Comparison of ENCODE assay signal across 24 cellular contexts in genomic region chr14:22176930-22177329, GRCh38.
A peak's percentile ranks its signal among the peaks of the same experiment; 100 is the strongest.
DNase-seq lines count a peak whose midpoint lies in the region; ATAC-seq, FAIRE-seq and TF ChIP-seq lines count a peak whose summit lies in the region.
"Had no signal": no experiment of that assay in that cellular context is flagged by ENCODE, and none has a peak within 500 bp of the region (broad histone marks: within the 10 kb centered on the region; RNA-seq: fewer than 3 reads in every experiment).

No MANE protein-coding gene starts in this region.

- POLR2A ChIA-PET in activated CD8-positive, alpha-beta T cell treated with anti-CD3 and anti-CD28 coated beads for 36 hours (lab: Charles Lee): interaction anchor here (0.6 kb wide), 1 partner anchor 819 kb away, joined by 3 read pairs; no protein-coding TSS in a partner anchor

- H3K36me3 Mint-ChIP-seq in activated CD8-positive, alpha-beta memory T cell treated with anti-CD3 and anti-CD28 coated beads, Interleukin-2, amount 10 ng/mL, durations not matched to agents 7 days and 5 days: no peaks in the 10 kb centered on the region
- peaks cover 1% of the 10 kb centered on the region for H3K36me3 Mint-ChIP-seq in activated CD8-positive, alpha-beta T cell treated with anti-CD3 and anti-CD28 coated beads for 36 hours (ENCODE audit: low read depth)

- intact Hi-C loops in activated CD8-positive, alpha-beta T cell treated with anti-CD3 and anti-CD28 coated beads for 36 hours (cut with micrococcal nuclease): no loop called here

- H3K27me3 Mint-ChIP-seq in activated CD8-positive, alpha-beta memory T cell treated with anti-CD3 and anti-CD28 coated beads, Interleukin-2, amount 10 ng/mL, durations not matched to agents 7 days and 5 days: no peaks in the 10 kb centered on the region
- no peaks in the 10 kb centered on the region for H3K27me3 Mint-ChIP-seq in activated CD8-positive, alpha-beta T cell treated with anti-CD3 and anti-CD28 coated beads for 36 hours
- H3K27me3 Mint-ChIP-seq: CD4-positive, alpha-beta T cell had no signal

- H3K4me1 Mint-ChIP-seq in activated CD8-positive, alpha-beta memory T cell treated with anti-CD3 and anti-CD28 coated beads, Interleukin-2, amount 10 ng/mL, durations not matched to agents 7 days and 5 days: peaks cover 10% of the 10 kb centered on the region
- H3K4me1 Mint-ChIP-seq in activated CD8-positive, alpha-beta T cell treated with anti-CD3 and anti-CD28 coated beads for 36 hours (ENCODE audit: low read depth): peaks cover 14% of the 10 kb centered on the region
- H3K4me1 Mint-ChIP-seq: nephron had no signal

- no peak for ATAC-seq in activated CD8-positive, alpha-beta memory T cell treated with anti-CD3 and anti-CD28 coated beads, Interleukin-2, amount 10 ng/mL, durations not matched to agents 7 days and 5 days
- ATAC-seq in activated CD8-positive, alpha-beta T cell treated with anti-CD3 and anti-CD28 coated beads for 36 hours: peak; percentile 72
- ATAC-seq in GM19467 (IDR thresholded peaks at IDR 0.05; ENCODE audit: unreplicated experiment) (no peak), GM19455 (IDR thresholded peaks at IDR 0.05; ENCODE audit: unreplicated experiment) (no peak)
- ATAC-seq: A549, body of pancreas had no signal

- TF ChIP-seq CTCF in activated CD8-positive, alpha-beta T cell treated with anti-CD3 and anti-CD28 coated beads for 36 hours (IDR thresholded peaks at IDR 0.05): no peak

- H3K9me3 Mint-ChIP-seq in activated CD8-positive, alpha-beta memory T cell treated with anti-CD3 and anti-CD28 coated beads, Interleukin-2, amount 10 ng/mL, durations not matched to agents 7 days and 5 days (ENCODE audit: low read depth): no peaks in the 10 kb centered on the region
- no peaks in the 10 kb centered on the region for H3K9me3 Mint-ChIP-seq in activated CD8-positive, alpha-beta T cell treated with anti-CD3 and anti-CD28 coated beads for 36 hours
- H3K9me3 Mint-ChIP-seq: activated T-helper 1 cell treated with anti-CD3 and anti-CD28 coated beads, Interleukin-12 subunit alpha, Interleukin-12 subunit beta, Interleukin-2, Interleukin-4 antibody, amounts not matched to agents 30 ng/mL and 10 ng/mL and 1 ng/mL, durations not matched to agents 14 hours and 24 hours and 36 hours; CD4-positive, alpha-beta T cell; nephron had no signal

- H3K27ac Mint-ChIP-seq in activated CD8-positive, alpha-beta memory T cell treated with anti-CD3 and anti-CD28 coated beads, Interleukin-2, amount 10 ng/mL, durations not matched to agents 7 days and 5 days: peak overlapping the region; percentile 75
- H3K27ac Mint-ChIP-seq in activated CD8-positive, alpha-beta T cell treated with anti-CD3 and anti-CD28 coated beads for 36 hours: peak overlapping the region; percentile 74

- peak overlapping the region; percentile 22 for H3K4me3 Mint-ChIP-seq in activated CD8-positive, alpha-beta memory T cell treated with anti-CD3 and anti-CD28 coated beads, Interleukin-2, amount 10 ng/mL, durations not matched to agents 7 days and 5 days
- H3K4me3 Mint-ChIP-seq in activated CD8-positive, alpha-beta T cell treated with anti-CD3 and anti-CD28 coated beads for 36 hours: no peak overlapping the region
- H3K4me3 Mint-ChIP-seq: nephron had no signal

- DNase-seq in activated CD8-positive, alpha-beta memory T cell treated with anti-CD3 and anti-CD28 coated beads, Interleukin-2, amount 10 ng/mL, durations not matched to agents 7 days and 5 days: no peak
- no peak for DNase-seq in activated CD8-positive, alpha-beta memory T cell treated with anti-CD3 and anti-CD28 coated beads, Interleukin-2, amount 50 U/mL, for 4 hours
- DNase-seq in GM18507 (ENCODE audit: extremely low spot score, insufficient read length, low read depth) (no peak), kidney tubule cell (ENCODE audit: low spot score) (peak; percentile 61), globus pallidus (ENCODE audit: low spot score) (no peak)
- DNase-seq in activated CD8-positive, alpha-beta T cell treated with anti-CD3 and anti-CD28 coated beads for 36 hours: no peak
- DNase-seq: AML-193; body of pancreas; CD4-positive, alpha-beta T cell; dorsolateral prefrontal cortex; GOT3; islet precursor cell; NCI-H1694 treated with DMSO at 0.1 percent for 48 hours; NCI-H510A; NK-92 treated with Interleukin-12 subunit alpha and Interleukin-12 subunit beta, amount 100 ng/mL, for 24 hours; PC-9; SHP77 treated with DMSO at 0.1 percent for 48 hours; stomach; transverse colon had no signal

- peak; percentile 21 for FAIRE-seq in GM18507 (lab: Jason Lieb, UNC)
- FAIRE-seq: A549 had no signal

- CTCF ChIA-PET in activated CD8-positive, alpha-beta memory T cell treated with anti-CD3 and anti-CD28 coated beads, Interleukin-2, amount 10 ng/mL, durations not matched to agents 7 days and 5 days (lab: Charles Lee): interaction anchor here (1.1 kb wide), 1 partner anchor 24 kb away, joined by 3 read pairs; no protein-coding TSS in a partner anchor
- CTCF ChIA-PET in activated CD8-positive, alpha-beta T cell treated with anti-CD3 and anti-CD28 coated beads for 36 hours (lab: Charles Lee): interaction anchor here (0.8 to 1.4 kb wide), 2 partner anchors 14 to 394 kb away, joined by 3 to 4 read pairs; no protein-coding TSS in a partner anchor
